ENCODE assay signal across 1 cellular context in genomic region chr12:12273291-12273957, GRCh38.
TF ChIP-seq lines count a peak whose summit lies in the region.

No MANE protein-coding gene starts in this region.

TF ChIP-seq in HCT116, 20 proteins besides CTCF, POLR2A, EP300 and RAD21 (continued from another document):
- TF ChIP-seq REST (IDR thresholded peaks at IDR 0.05; ENCODE audit: low read depth) (no peak), EGR1 (IDR thresholded peaks at IDR 0.05; ENCODE audit: low read depth) (no peak), FOSL1 (IDR thresholded peaks at IDR 0.05; ENCODE audit: low read depth) (no peak), CEBPB (IDR thresholded peaks at IDR 0.05; ENCODE audit: low read depth) (no peak), SIN3A (IDR thresholded peaks at IDR 0.05; ENCODE audit: low read depth) (no peak), SRF (IDR thresholded peaks at IDR 0.05; ENCODE audit: low read depth) (no peak), YY1 (IDR thresholded peaks at IDR 0.05; ENCODE audit: extremely low read depth, insufficient replicate concordance, low read depth, low read length) (no peak), TCF7L2 (IDR thresholded peaks at IDR 0.05; ENCODE audit: borderline replicate concordance, extremely low read depth, insufficient read depth, insufficient read length) (no peak), MAX (IDR thresholded peaks at IDR 0.05) (no peak), EZH2phosphoT487 (IDR thresholded peaks at IDR 0.05; ENCODE audit: borderline replicate concordance) (no peak), POLR2AphosphoS5 (IDR thresholded peaks at IDR 0.05; ENCODE audit: low read depth, low read length) (no peak), ZBTB33 (IDR thresholded peaks at IDR 0.05; ENCODE audit: extremely low read depth, insufficient replicate concordance, low read length) (no peak), ZNF274 (IDR thresholded peaks at IDR 0.05; ENCODE audit: low read depth, low read length) (no peak), CBX3 (IDR thresholded peaks at IDR 0.05; ENCODE audit: low read depth) (no peak)
